Comparison of ENCODE assay signal across 19 cellular contexts in the genomic region with DNA sequence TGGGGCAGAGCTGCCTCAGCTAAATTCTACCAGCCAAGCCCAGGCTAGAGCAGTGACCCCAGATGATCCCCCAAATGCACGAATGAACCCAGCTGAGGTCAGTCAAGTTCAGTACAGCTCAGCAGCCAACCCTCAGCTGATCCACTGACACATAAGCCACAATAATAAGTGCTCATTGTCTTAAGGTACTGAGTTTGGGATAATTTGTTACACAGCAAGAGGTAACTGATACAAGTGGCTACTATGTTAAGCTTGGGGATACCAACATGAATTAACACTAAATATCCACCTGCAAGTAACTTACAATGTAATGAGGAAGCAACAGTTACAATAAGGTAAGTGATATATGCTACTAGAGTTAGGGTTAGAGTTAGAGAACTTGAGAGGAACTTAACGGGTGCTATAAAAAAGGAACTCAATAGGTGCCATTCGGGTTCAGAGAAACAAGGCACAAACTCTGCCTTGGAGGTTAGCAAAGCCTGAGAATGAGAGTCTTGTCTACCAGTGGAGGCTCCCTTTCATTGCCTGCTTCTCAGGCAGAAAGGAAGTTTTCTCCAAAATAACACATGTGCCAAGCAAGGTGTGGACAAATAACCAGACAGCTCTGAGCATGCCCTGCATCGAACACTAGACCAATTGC.
DNase-seq lines count a peak whose midpoint lies in the region; ATAC-seq and TF ChIP-seq lines count a peak whose summit lies in the region.
"Had no signal": no experiment of that assay in that cellular context is flagged by ENCODE, and none has a peak within 500 bp of the region (broad histone marks: within the 10 kb centered on the region; RNA-seq: fewer than 3 reads in every experiment).

No MANE protein-coding gene starts in this region.

- peaks cover 45% of the 10 kb centered on the region for H3K4me1 Mint-ChIP-seq in stimulated activated memory B cell treated with anti-CD40 and anti-IgM and Interleukin-4, amounts not matched to agents 10 μg/mL and 1 μg/mL and 100 μg/mL, for 72 hours

- H3K27me3 ChIP-seq in Panc1 (ENCODE audit: control insufficient read depth, insufficient read depth, low read length) (no peaks in the 10 kb centered on the region), foreskin keratinocyte (no peaks in the 10 kb centered on the region)
- H3K27me3 ChIP-seq: gastroesophageal sphincter, ovary, sigmoid colon, suprapubic skin had no signal

- peak overlapping the region; percentile 81; the same call in 1 of the 2 replicates for H3K27ac ChIP-seq in Panc1 (ENCODE audit: low read length)
- H3K27ac ChIP-seq in foreskin keratinocyte = peak overlapping the region; percentile 90
- H3K27ac ChIP-seq: ovary, sigmoid colon had no signal

- in situ Hi-C loops in Panc1 (cut with HindIII; ENCODE audit: low pct_unique_long_range_greater_than_20kb, low sequenced_read_pairs) = no loop called here

- TF ChIP-seq CTCF in Panc1 (IDR thresholded peaks at IDR 0.05) (no peak), foreskin keratinocyte (conservative IDR thresholded peaks at IDR 0.05) (no peak)

- no peak for ATAC-seq in activated naive CD4-positive, alpha-beta T cell treated with anti-CD3 and anti-CD28 coated beads, Interleukin-2, amount 50 U/mL, for 72 hours
- no peak for ATAC-seq in Panc1
- no peak for ATAC-seq in foreskin keratinocyte
- ATAC-seq in stimulated activated memory B cell treated with anti-CD40 and anti-IgM and Interleukin-4, amounts not matched to agents 10 μg/mL and 1 μg/mL and 100 μg/mL, for 72 hours = no peak
- ATAC-seq: gastroesophageal sphincter, left ventricle myocardium superior had no signal

- H3K4me3 Mint-ChIP-seq in stimulated activated memory B cell treated with anti-CD40 and anti-IgM and Interleukin-4, amounts not matched to agents 10 μg/mL and 1 μg/mL and 100 μg/mL, for 72 hours = no peak overlapping the region

- no peaks in the 10 kb centered on the region for H3K36me3 ChIP-seq in Panc1 (ENCODE audit: control insufficient read depth, insufficient read depth, low read length)
- H3K36me3 ChIP-seq: gastroesophageal sphincter, ovary, sigmoid colon, suprapubic skin had no signal

- peaks cover 4 to 11% of the 10 kb centered on the region in 2 donors for H3K9me3 Mint-ChIP-seq in activated naive CD4-positive, alpha-beta T cell treated with anti-CD3 and anti-CD28 coated beads, Interleukin-2, amount 50 U/mL, for 72 hours
- H3K9me3 Mint-ChIP-seq in stimulated activated memory B cell treated with anti-CD40 and anti-IgM and Interleukin-4, amounts not matched to agents 10 μg/mL and 1 μg/mL and 100 μg/mL, for 72 hours = peaks cover 5% of the 10 kb centered on the region

- no peak overlapping the region for H3K4me3 ChIP-seq in Panc1 (ENCODE audit: low read depth in 2 of 2, low read length in 2 of 2)
- H3K4me3 ChIP-seq: gastroesophageal sphincter, ovary, sigmoid colon, suprapubic skin had no signal

- peaks cover 21 to 29% of the 10 kb centered on the region in 2 donors for H3K36me3 Mint-ChIP-seq in activated naive CD4-positive, alpha-beta T cell treated with anti-CD3 and anti-CD28 coated beads, Interleukin-2, amount 50 U/mL, for 72 hours
- no peaks in the 10 kb centered on the region for H3K36me3 Mint-ChIP-seq in stimulated activated memory B cell treated with anti-CD40 and anti-IgM and Interleukin-4, amounts not matched to agents 10 μg/mL and 1 μg/mL and 100 μg/mL, for 72 hours

- POLR2A ChIA-PET in Panc1 (lab: Charles Lee) = interaction anchor here (0.6 kb wide), 1 partner anchor 36 kb away, joined by 3 read pairs; no protein-coding TSS in a partner anchor

- H3K9me3 ChIP-seq in Panc1 (ENCODE audit: control insufficient read depth, insufficient read depth, low read depth, low read length) = peaks cover 3% of the 10 kb centered on the region; the same call in 1 of the 2 replicates
- H3K9me3 ChIP-seq: gastroesophageal sphincter, ovary, sigmoid colon, suprapubic skin had no signal

- no peak for DNase-seq in activated naive CD4-positive, alpha-beta T cell treated with anti-CD3 and anti-CD28 coated beads, Interleukin-2, amount 50 U/mL, for 72 hours (ENCODE audit: low spot score in 2 of 2)
- DNase-seq in activated naive CD4-positive, alpha-beta T cell (lab: John Stamatoyannopoulos, UW) = no peak
- DNase-seq in Panc1 (ENCODE audit: low read depth, low spot score) (no peak), foreskin keratinocyte (no peak), NCI-H1092 (lab: John Stamatoyannopoulos, UW) (no peak), DMS79 (lab: John Stamatoyannopoulos, UW) (no peak), NCI-H1105 treated with DMSO at 0.1 percent for 48 hours (lab: John Stamatoyannopoulos, UW) (no peak)
- DNase-seq: Calu3; Karpas-422; left ventricle myocardium superior; NCI-H1417; NCI-H524 treated with DMSO at 0.1 percent for 48 hours; ovary; sigmoid colon; stimulated activated CD4-positive, alpha-beta T cell treated with anti-CD3 and anti-CD28 coated beads, Interleukin-2, amount 100 ng/mL, for 48 hours; T-helper 9 cell had no signal

- H3K27ac Mint-ChIP-seq in activated naive CD4-positive, alpha-beta T cell treated with anti-CD3 and anti-CD28 coated beads, Interleukin-2, amount 50 U/mL, for 72 hours = peak overlapping the region; percentile 31 to 91
- H3K27ac Mint-ChIP-seq in stimulated activated memory B cell treated with anti-CD40 and anti-IgM and Interleukin-4, amounts not matched to agents 10 μg/mL and 1 μg/mL and 100 μg/mL, for 72 hours = peak overlapping the region; percentile 89

- H3K4me1 ChIP-seq in Panc1 (ENCODE audit: control insufficient read depth, insufficient read depth, low read length) (peaks cover 27% of the 10 kb centered on the region), foreskin keratinocyte (peaks cover 24% of the 10 kb centered on the region)
- H3K4me1 ChIP-seq: gastroesophageal sphincter, sigmoid colon had no signal

- intact Hi-C loops in Panc1 (cut with micrococcal nuclease; ENCODE audit: unreplicated experiment) = loop anchor here (5.0 kb wide), 1 partner anchor 40 kb away; no protein-coding TSS in a partner anchor

- CTCF ChIA-PET in Panc1 (lab: Charles Lee) = no interaction called here

- H3K27me3 Mint-ChIP-seq in stimulated activated memory B cell treated with anti-CD40 and anti-IgM and Interleukin-4, amounts not matched to agents 10 μg/mL and 1 μg/mL and 100 μg/mL, for 72 hours = peaks cover 41% of the 10 kb centered on the region

- BruUV-seq in Panc1 (replicated peaks; lab: Mats Ljungman, UMichigan) = no TSS peak
